Comparison of ENCODE assay signal across 16 cellular contexts in the genomic region with DNA sequence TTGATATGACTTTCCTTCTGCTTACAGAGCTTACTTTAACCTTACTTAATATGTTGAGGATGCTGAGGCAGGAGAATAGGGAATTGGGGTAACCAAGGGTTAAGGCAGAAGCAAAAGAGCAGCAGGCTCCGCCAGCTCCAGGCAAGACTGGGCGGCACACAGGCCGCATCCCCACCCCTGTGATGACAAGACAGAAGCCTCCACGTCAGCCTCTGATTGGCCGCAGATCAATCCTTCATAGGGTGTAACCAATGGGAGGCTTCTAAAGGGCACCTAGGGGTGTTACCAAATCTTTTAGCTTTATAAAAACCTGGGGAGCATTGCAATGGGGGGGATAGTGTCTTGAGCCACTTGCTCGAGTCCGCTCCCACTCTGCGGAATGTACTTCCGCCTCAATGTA.
DNase-seq lines count a peak whose midpoint lies in the region; ATAC-seq lines count a peak whose summit lies in the region.
"Had no signal": no experiment of that assay in that cellular context is flagged by ENCODE, and none has a peak within 500 bp of the region (broad histone marks: within the 10 kb centered on the region; RNA-seq: fewer than 3 reads in every experiment).

No MANE protein-coding gene starts in this region.

- H3K9me3 Mint-ChIP-seq in stimulated activated naive B cell treated with anti-CD40 and anti-IgM and Interleukin-4, amounts not matched to agents 10 μg/mL and 1 μg/mL and 100 μg/mL, for 72 hours = peaks cover 0 to 2% of the 10 kb centered on the region in 2 donors
- H3K9me3 Mint-ChIP-seq: activated naive CD8-positive, alpha-beta T cell treated with anti-CD3 and anti-CD28 coated beads for 36 hours had no signal

- H3K4me3 Mint-ChIP-seq in stimulated activated naive B cell treated with anti-CD40 and anti-IgM and Interleukin-4, amounts not matched to agents 10 μg/mL and 1 μg/mL and 100 μg/mL, for 72 hours = no peak overlapping the region
- H3K4me3 Mint-ChIP-seq: activated naive CD8-positive, alpha-beta T cell treated with anti-CD3 and anti-CD28 coated beads for 36 hours; naive thymus-derived CD4-positive, alpha-beta T cell; stimulated activated naive CD8-positive, alpha-beta T cell treated with anti-CD3 and anti-CD28 coated beads, Interleukin-15, Interleukin-2, amounts not matched to agents 100 ng/mL and 50 ng/mL, for 24 hours had no signal

- H3K4me1 Mint-ChIP-seq in stimulated activated naive B cell treated with anti-CD40 and anti-IgM and Interleukin-4, amounts not matched to agents 10 μg/mL and 1 μg/mL and 100 μg/mL, for 72 hours = no peaks in the 10 kb centered on the region
- H3K4me1 Mint-ChIP-seq: activated naive CD8-positive, alpha-beta T cell treated with anti-CD3 and anti-CD28 coated beads for 36 hours had no signal

- no peak for ATAC-seq in stimulated activated naive B cell treated with anti-CD40 and anti-IgM and Interleukin-4, amounts not matched to agents 10 μg/mL and 1 μg/mL and 100 μg/mL, for 72 hours (replicated peaks)
- ATAC-seq in GM19328 (IDR thresholded peaks at IDR 0.05; ENCODE audit: unreplicated experiment) = no peak
- ATAC-seq: activated CD4-positive, CD25-positive, alpha-beta regulatory T cell treated with anti-CD3 and anti-CD28 coated beads, Interleukin-2, amount 50 U/mL, for 24 hours; naive thymus-derived CD4-positive, alpha-beta T cell; right cardiac atrium had no signal

- peak; percentile 37 for DNase-seq in NCI-H82 (lab: John Stamatoyannopoulos, UW)
- no peak for DNase-seq in NCI-H82 treated with DMSO at 0.1 percent for 48 hours (lab: John Stamatoyannopoulos, UW; ENCODE audit: unreplicated experiment)
- peak; percentile 30 for DNase-seq in RKO (ENCODE audit: low spot score)
- DNase-seq in iPS DF 19.7 (ENCODE audit: low read depth, low spot score) = peak; percentile 56
- DNase-seq in superior temporal gyrus (ENCODE audit: extremely low spot score) = peak; percentile 65
- DNase-seq in SHP77 treated with DMSO at 0.1 percent for 48 hours (lab: John Stamatoyannopoulos, UW) = no peak
- no peak for DNase-seq in stimulated activated naive B cell treated with anti-CD40 and anti-IgM and Interleukin-4, amounts not matched to agents 10 μg/mL and 1 μg/mL and 100 μg/mL, for 72 hours
- DNase-seq: activated CD8-positive, alpha-beta memory T cell treated with anti-CD3 and anti-CD28 coated beads, Interleukin-2, amount 50 U/mL, for 4 hours; activated naive CD8-positive, alpha-beta T cell treated with anti-CD3 and anti-CD28 coated beads for 36 hours; central memory CD4-positive, alpha-beta T cell; naive thymus-derived CD4-positive, alpha-beta T cell; NCI-H2107 had no signal

- no peak overlapping the region for H3K27ac Mint-ChIP-seq in stimulated activated naive B cell treated with anti-CD40 and anti-IgM and Interleukin-4, amounts not matched to agents 10 μg/mL and 1 μg/mL and 100 μg/mL, for 72 hours
- H3K27ac Mint-ChIP-seq: activated naive CD8-positive, alpha-beta T cell treated with anti-CD3 and anti-CD28 coated beads for 36 hours; naive thymus-derived CD4-positive, alpha-beta T cell; stimulated activated naive CD8-positive, alpha-beta T cell treated with anti-CD3 and anti-CD28 coated beads, Interleukin-15, Interleukin-2, amounts not matched to agents 100 ng/mL and 50 ng/mL, for 24 hours had no signal

- H3K27me3 Mint-ChIP-seq in stimulated activated naive B cell treated with anti-CD40 and anti-IgM and Interleukin-4, amounts not matched to agents 10 μg/mL and 1 μg/mL and 100 μg/mL, for 72 hours = peaks cover 27 to 36% of the 10 kb centered on the region in 2 donors

- peaks cover 2 to 4% of the 10 kb centered on the region in 2 donors for H3K36me3 Mint-ChIP-seq in stimulated activated naive B cell treated with anti-CD40 and anti-IgM and Interleukin-4, amounts not matched to agents 10 μg/mL and 1 μg/mL and 100 μg/mL, for 72 hours
- H3K36me3 Mint-ChIP-seq: activated naive CD8-positive, alpha-beta T cell treated with anti-CD3 and anti-CD28 coated beads for 36 hours had no signal

Comparison
In these comparisons a context has a peak if more than half of its experiments do, and no peak if none do; other contexts are left out.
1. DNase-seq: peak in NCI-H82 (single experiment), RKO (single experiment), iPS DF 19.7 (single experiment) and superior temporal gyrus (single experiment); none in NCI-H82 treated with DMSO at 0.1 percent for 48 hours (single experiment), SHP77 treated with DMSO at 0.1 percent for 48 hours (single experiment) and stimulated activated naive B cell treated with anti-CD40 and anti-IgM and Interleukin-4, amounts not matched to agents 10 μg/mL and 1 μg/mL and 100 μg/mL, for 72 hours (single experiment).